Comparison of ENCODE assay signal across 2 cellular contexts in the genomic region with DNA sequence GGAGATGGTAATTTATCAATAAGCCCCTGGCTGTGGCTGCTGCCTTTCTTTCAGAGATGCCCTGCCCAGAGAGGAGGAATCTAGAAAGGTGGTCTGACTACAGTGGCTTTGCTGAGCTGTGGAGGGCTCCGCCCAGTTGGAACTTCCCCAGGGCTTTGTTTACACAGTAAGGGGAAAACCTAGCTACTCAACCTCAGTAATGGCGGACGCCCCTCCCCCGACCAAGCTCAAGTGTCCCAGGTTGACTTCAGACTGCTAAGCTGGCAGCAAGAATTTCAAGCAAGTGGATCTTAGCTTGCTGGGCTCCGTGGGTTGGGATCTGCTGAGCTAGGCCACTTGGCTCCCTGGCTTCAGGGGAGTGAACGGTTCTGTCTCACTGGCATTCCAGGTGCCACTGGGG.
TF ChIP-seq lines count a peak whose summit lies in the region.

No MANE protein-coding gene starts in this region.

TF ChIP-seq in GM12878, 131 proteins besides CTCF, POLR2A, EP300 and RAD21 (continued from another document):
- peak; percentile 29; the same call in 1 of the 2 replicates for TF ChIP-seq RELB (IDR thresholded peaks at IDR 0.05; ENCODE audit: low read depth)
- TF ChIP-seq ZNF687 (IDR thresholded peaks at IDR 0.05), result peak; percentile 30; the same call in 1 of the 2 replicates
- peak; percentile 95 for TF ChIP-seq YY1 (IDR thresholded peaks at IDR 0.05; ENCODE audit: low read depth, low read length)
- 0 out of 2 replicates have a peak, but pooled peaks have one; percentile 37 for TF ChIP-seq CHD2 (IDR thresholded peaks at IDR 0.05; ENCODE audit: borderline replicate concordance, low read depth, low read length)
- peak; percentile 35 for TF ChIP-seq SP1 (IDR thresholded peaks at IDR 0.05; ENCODE audit: low read depth, low read length)
- 0 out of 2 replicates have a peak, but pooled peaks have one; percentile 23 for TF ChIP-seq CREB1 (IDR thresholded peaks at IDR 0.05; ENCODE audit: low read depth)
- TF ChIP-seq KLF5 (IDR thresholded peaks at IDR 0.05; ENCODE audit: partially characterized antibody), result peak; percentile 28
- no peak for TF ChIP-seq ASH2L (IDR thresholded peaks at IDR 0.05; ENCODE audit: borderline replicate concordance, low read depth)
- 0 out of 2 replicates have a peak, but pooled peaks have one; percentile 33 for TF ChIP-seq TAF1 (IDR thresholded peaks at IDR 0.05; ENCODE audit: borderline replicate concordance, low read depth, low read length)
- TF ChIP-seq ZNF384 (IDR thresholded peaks at IDR 0.05; ENCODE audit: borderline replicate concordance, low read depth, low read length), result no peak

TF ChIP-seq in SK-N-SH treated with all-trans-retinoic acid at 6 μM for 48 hours, 23 proteins besides CTCF, POLR2A, EP300 and RAD21 (continued from another document):
- TF ChIP-seq TSHZ2 (CRISPR knock-in tag; IDR thresholded peaks at IDR 0.05) (no peak), TOX (CRISPR knock-in tag; IDR thresholded peaks at IDR 0.05; ENCODE audit: borderline replicate concordance) (no peak), ZNF70 (CRISPR knock-in tag; IDR thresholded peaks at IDR 0.05) (no peak), ZNF565 (CRISPR knock-in tag; conservative IDR thresholded peaks at IDR 0.05; ENCODE audit: low read depth) (no peak), ESRRG (CRISPR knock-in tag; IDR thresholded peaks at IDR 0.05) (no peak), TCF4 (CRISPR knock-in tag; IDR thresholded peaks at IDR 0.05; ENCODE audit: borderline replicate concordance) (no peak), CSRNP3 (CRISPR knock-in tag; IDR thresholded peaks at IDR 0.05) (no peak), OSR1 (CRISPR knock-in tag; IDR thresholded peaks at IDR 0.05) (no peak), PPARA (CRISPR knock-in tag; IDR thresholded peaks at IDR 0.05; ENCODE audit: borderline replicate concordance) (no peak), ZNF8 (CRISPR knock-in tag; IDR thresholded peaks at IDR 0.05) (no peak), CSDC2 (CRISPR knock-in tag; IDR thresholded peaks at IDR 0.05) (no peak)
